11 cellular contexts compared by ENCODE assay signal in genomic region chr3:8713901-8714759, GRCh38. TPM values are rescaled to one million over a fixed set of nuclear protein-coding genes. Genes with fewer than 3 reads are reported as not detected.
DNase-seq lines count a peak whose midpoint lies in the region; ATAC-seq and TF ChIP-seq lines count a peak whose summit lies in the region.
"Had no signal": no experiment of that assay in that cellular context is flagged by ENCODE, and none has a peak within 500 bp of the region (broad histone marks: within the 10 kb centered on the region; RNA-seq: fewer than 3 reads in every experiment).

No MANE protein-coding gene starts in this region.

- no peak overlapping the region for H3K4me3 ChIP-seq in BJ (ENCODE audit: low read depth, low read length)
- H3K4me3 ChIP-seq in fibroblast of pulmonary artery (replicated peaks; ENCODE audit: low read depth, low read length) = no peak overlapping the region

- ATAC-seq in GM18909 (IDR thresholded peaks at IDR 0.05; ENCODE audit: poor library complexity, unreplicated experiment) = peak; percentile 65
- ATAC-seq in HG03045 (IDR thresholded peaks at IDR 0.05; ENCODE audit: unreplicated experiment) = no peak

- POLR2A ChIA-PET in BJ (lab: Charles Lee) = no interaction called here

- TF ChIP-seq CTCF in BJ (IDR thresholded peaks at IDR 0.05; ENCODE audit: insufficient read depth, low read depth, low read length) (peak; percentile 47), fibroblast of pulmonary artery (IDR thresholded peaks at IDR 0.05; ENCODE audit: low read length, missing control alignments) (peak; percentile 58)

- CTCF ChIA-PET in BJ (lab: Yijun Ruan, JAX) = interaction anchor here (1.1 to 1.9 kb wide), 2 partner anchors 16 to 27 kb away, joined by 3 to 8 read pairs; no protein-coding TSS in a partner anchor

- no peaks in the 10 kb centered on the region for H3K27me3 ChIP-seq in BJ (ENCODE audit: control insufficient read depth, insufficient read depth, low read length)

- DNase-seq in BJ (ENCODE audit: low read depth) (no peak), LHCN-M2 (ENCODE audit: low read depth) (peak; percentile 37), fibroblast of pulmonary artery (ENCODE audit: low read depth) (peak; percentile 7), dedifferentiated amniotic fluid mesenchymal stem cell (ENCODE audit: extremely low spot score) (no peak), H4 (ENCODE audit: low spot score) (no peak)
- no peak for DNase-seq in central memory CD4-positive, alpha-beta T cell
- DNase-seq: activated CD4-positive, alpha-beta T cell treated with anti-CD3 and anti-CD28 coated beads for 4 hours; effector memory CD4-positive, alpha-beta T cell; stimulated activated naive CD4-positive, alpha-beta T cell treated with Interleukin-2 at 50 U/mL for 16 hours had no signal

- no peaks in the 10 kb centered on the region for H3K36me3 ChIP-seq in BJ (ENCODE audit: control insufficient read depth, insufficient read depth, low read length)

RNA-seq across cellular contexts. Expression of gene CAV3, which starts 19.5 kb away (rescaled TPM):
- 0.05 TPM in 1 of 2 replicates, not detected in the other for polyA plus RNA-seq in BJ (2011; rRNA removed)
- polyA minus RNA-seq in BJ (2011; rRNA and poly(A)+ RNA removed) = not detected in 2 replicates
- total RNA-seq in LHCN-M2 (2014; rRNA removed) = 20.3 and 30.4 TPM in 2 replicates
- 97.6 TPM for polyA plus RNA-seq in LHCN-M2 (2012)
- total RNA-seq in H4 (2014; rRNA removed; shearing (Covaris generic)) = not detected in 2 replicates

RNA-seq across cellular contexts. Expression of gene OXTR, which starts 55.3 kb away (rescaled TPM):
- polyA plus RNA-seq in BJ (2011; rRNA removed) = 168 and 195 TPM in 2 replicates
- 223 and 231 TPM in 2 replicates for polyA minus RNA-seq in BJ (2011; rRNA and poly(A)+ RNA removed)
- total RNA-seq in LHCN-M2 (2014; rRNA removed) = 17.7 and 18.2 TPM in 2 replicates
- 51.4 TPM for polyA plus RNA-seq in LHCN-M2 (2012)
- total RNA-seq in H4 (2014; rRNA removed; shearing (Covaris generic)) = 0.12 and 0.27 TPM in 2 replicates

Comparison
In these comparisons a context has a peak if more than half of its experiments do, and no peak if none do; other contexts are left out.
1. DNase-seq: peak in LHCN-M2 (single experiment) and fibroblast of pulmonary artery (single experiment); none in BJ (single experiment), dedifferentiated amniotic fluid mesenchymal stem cell (single experiment), central memory CD4-positive, alpha-beta T cell (single experiment) and H4 (single experiment).
2. RNA of gene CAV3, which starts 19.5 kb away (total RNA-seq): 20.3 to 30.4 TPM in LHCN-M2; not detected in H4; every median in the first group is over 10 times any median in the second.
3. RNA of gene OXTR, which starts 55.3 kb away (total RNA-seq): 17.7 to 18.2 TPM in LHCN-M2; 0.12 to 0.27 TPM in H4; every median in the first group is over 10 times any median in the second.